In the genomic region with DNA sequence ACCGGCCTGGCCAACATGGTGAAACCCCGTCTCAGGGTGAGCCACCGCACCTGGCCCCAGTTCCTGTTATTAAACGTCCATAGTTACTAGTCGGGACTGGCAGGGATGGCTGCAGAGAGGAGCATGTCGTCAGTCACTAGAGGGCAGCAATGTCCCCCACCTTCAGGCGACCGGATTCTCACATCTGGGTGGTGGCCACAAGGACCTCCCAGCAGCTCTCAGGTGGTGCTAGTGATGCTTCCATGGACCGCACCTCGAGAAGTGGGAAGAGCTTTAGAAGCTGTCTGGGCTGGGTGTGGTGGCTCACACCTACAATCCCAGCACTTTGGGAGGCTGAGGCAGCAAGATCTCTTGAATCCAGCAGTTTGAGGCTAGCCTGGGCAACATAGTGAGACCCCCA, we compare ENCODE assay signal across 8 cellular contexts. TPM values are rescaled to one million over a fixed set of nuclear protein-coding genes. Genes with fewer than 3 reads are reported as not detected.
DNase-seq lines count a peak whose midpoint lies in the region; ATAC-seq and TF ChIP-seq lines count a peak whose summit lies in the region.

No MANE protein-coding gene starts in this region.

- H2AFZ ChIP-seq in mammary epithelial cell (ENCODE audit: low read depth, low read length), result no peak overlapping the region
- H2AFZ ChIP-seq in hepatocyte, result no peak overlapping the region

- no peaks in the 10 kb centered on the region for H4K20me1 ChIP-seq in mammary epithelial cell (ENCODE audit: insufficient read depth, low read length)
- no peaks in the 10 kb centered on the region for H4K20me1 ChIP-seq in hepatocyte (ENCODE audit: insufficient read depth, poor library complexity, severe bottlenecking)

- H3K27ac Mint-ChIP-seq in MCF 10A (ENCODE audit: low read depth, unreplicated experiment), result no peak overlapping the region

- no peak overlapping the region for H3K4me3 ChIP-seq in mammary epithelial cell (replicated peaks in 1 of 3; ENCODE audit: insufficient read depth in 1 of 3, low read depth in 2 of 3, low read length in 3 of 3)
- H3K4me3 ChIP-seq in NT2/D1 (ENCODE audit: insufficient read length, low read depth), result no peak overlapping the region
- H3K4me3 ChIP-seq in hepatocyte, result no peak overlapping the region
- no peak overlapping the region for H3K4me3 ChIP-seq in coronary artery

- H3K4me1 ChIP-seq in mammary epithelial cell (ENCODE audit: insufficient read depth, low read length) (no peaks in the 10 kb centered on the region), NT2/D1 (ENCODE audit: insufficient read depth, insufficient read length) (peaks cover 6% of the 10 kb centered on the region), hepatocyte (ENCODE audit: insufficient read depth) (no peaks in the 10 kb centered on the region)

- no peaks in the 10 kb centered on the region for H3K27me3 Mint-ChIP-seq in MCF 10A (ENCODE audit: insufficient read depth, unreplicated experiment)

- no peaks in the 10 kb centered on the region for H3K9me3 Mint-ChIP-seq in MCF 10A (ENCODE audit: unreplicated experiment)

- H3K79me2 ChIP-seq in mammary epithelial cell (ENCODE audit: insufficient read depth, low read length) (no peaks in the 10 kb centered on the region), hepatocyte (no peaks in the 10 kb centered on the region)

- H3K27me3 ChIP-seq in mammary epithelial cell (ENCODE audit: insufficient read depth, low read length), result no peaks in the 10 kb centered on the region
- H3K27me3 ChIP-seq in NT2/D1 (ENCODE audit: insufficient read depth, insufficient read length), result no peaks in the 10 kb centered on the region
- no peaks in the 10 kb centered on the region for H3K27me3 ChIP-seq in hepatocyte

- WGBS in mammary epithelial cell (ENCODE audit: low coverage, missing lambda C conversion rate), result 27% methylated on average over 5 of the region's 10 CpGs
- 21% methylated on average over 10 of the region's 10 CpGs for WGBS in hepatocyte (ENCODE audit: low lambda C conversion rate, missing lambda C conversion rate)

- TF ChIP-seq CTCF in MCF 10A (IDR thresholded peaks at IDR 0.05; ENCODE audit: unreplicated experiment), result peak; percentile 23
- peak in 1 of 2 donors; percentile 26 for TF ChIP-seq CTCF in mammary epithelial cell (conservative IDR thresholded peaks at IDR 0.05 in 1 of 2, IDR thresholded peaks at IDR 0.05 in 1 of 2; ENCODE audit: extremely low read depth in 1 of 2, insufficient read depth in 1 of 2, low read depth in 1 of 2, low read length in 2 of 2)
- TF ChIP-seq CTCF in hepatocyte (IDR thresholded peaks at IDR 0.05; ENCODE audit: poor library complexity), result peak; percentile 38
- no peak for TF ChIP-seq CTCF in coronary artery (IDR thresholded peaks at IDR 0.05)

- peak; percentile 53 for ATAC-seq in HG02943 (IDR thresholded peaks at IDR 0.05; ENCODE audit: low read depth, unreplicated experiment)

- H3K4me3 Mint-ChIP-seq in MCF 10A (ENCODE audit: unreplicated experiment), result no peak overlapping the region

- DNase-seq in MCF 10A (ENCODE audit: unreplicated experiment), result no peak
- DNase-seq in mammary epithelial cell, result no peak
- DNase-seq in NT2/D1 (ENCODE audit: low read depth, low spot score), result peak; percentile 61
- peak; percentile 56 for DNase-seq in activated T-cell treated with anti-CD3 and anti-CD28 coated beads for 48 hours (ENCODE audit: low read depth)
- DNase-seq in hepatocyte (ENCODE audit: low spot score), result peak; percentile 58
- peak; percentile 12 for DNase-seq in stimulated activated CD8-positive, alpha-beta memory T cell treated with anti-CD3 and anti-CD28 coated beads, Interleukin-12 subunit alpha, Interleukin-12 subunit beta, amount 100 ng/mL, for 4 hours (ENCODE audit: low read depth)
- no peak for DNase-seq in coronary artery (ENCODE audit: low spot score)

- BruUV-seq in MCF 10A (replicated peaks; lab: Mats Ljungman, UMichigan), result no TSS peak
- no TSS peak for BruUV-seq in mammary epithelial cell (replicated peaks; lab: Mats Ljungman, UMichigan)

- no peaks in the 10 kb centered on the region for H3K36me3 ChIP-seq in mammary epithelial cell (ENCODE audit: insufficient read depth, low read length)
- H3K36me3 ChIP-seq in NT2/D1 (ENCODE audit: insufficient read depth, insufficient read length, low read length), result no peaks in the 10 kb centered on the region
- H3K36me3 ChIP-seq in hepatocyte (replicated peaks; ENCODE audit: insufficient read depth, low read depth), result no peaks in the 10 kb centered on the region

- no peaks in the 10 kb centered on the region for H3K4me1 Mint-ChIP-seq in MCF 10A (ENCODE audit: insufficient read depth, unreplicated experiment)

- H3K27ac ChIP-seq in mammary epithelial cell (ENCODE audit: insufficient read depth, low read depth, low read length) (no peak overlapping the region), hepatocyte (no peak overlapping the region), coronary artery (no peak overlapping the region)

- in situ Hi-C loops in mammary epithelial cell (cut with MboI; ENCODE audit: low sequenced_read_pairs in 2 of 2), result no loop called here

- H3K9ac ChIP-seq in mammary epithelial cell (ENCODE audit: insufficient read depth, low read length) (no peak overlapping the region), NT2/D1 (ENCODE audit: insufficient read length, low read depth) (no peak overlapping the region)

- CTCF ChIA-PET in MCF 10A (lab: Yijun Ruan, JAX) (no interaction called here), mammary epithelial cell (lab: Charles Lee; ENCODE audit: low non-redundant PET) (no interaction called here)

- H3K9me3 ChIP-seq in mammary epithelial cell (replicated peaks; ENCODE audit: insufficient read depth, low read length) (peaks cover 5% of the 10 kb centered on the region), NT2/D1 (ENCODE audit: insufficient read depth, low read length) (no peaks in the 10 kb centered on the region), hepatocyte (ENCODE audit: low read depth) (no peaks in the 10 kb centered on the region)

- no peak overlapping the region for H3K4me2 ChIP-seq in mammary epithelial cell (ENCODE audit: insufficient read depth, low read depth, low read length)
- H3K4me2 ChIP-seq in hepatocyte, result no peak overlapping the region

- dilution Hi-C loops in mammary epithelial cell (cut with HindIII; ENCODE audit: low sequenced_read_pairs), result no loop called here

- no peaks in the 10 kb centered on the region for H3K36me3 Mint-ChIP-seq in MCF 10A (ENCODE audit: insufficient read depth, unreplicated experiment)

- POLR2A ChIA-PET in MCF 10A (lab: Yijun Ruan, JAX), result no interaction called here

- no peaks in the 10 kb centered on the region for H3K9me2 ChIP-seq in hepatocyte (replicated peaks; ENCODE audit: insufficient read depth)

- intact Hi-C loops in MCF 10A (cut with micrococcal nuclease) (no loop called here), mammary epithelial cell (cut with micrococcal nuclease) (no loop called here)

RNA-seq across cellular contexts. Expression of a gene that starts 13.3 kb away (rescaled TPM):
- total RNA-seq in MCF 10A (2022) (not detected in 2 replicates), mammary epithelial cell (not detected), hepatocyte (0.30 and 1.6 TPM in 2 replicates)
- polyA plus RNA-seq in mammary epithelial cell (not detected), hepatocyte (0.42 and 1.9 TPM in 2 replicates)
- polyA minus RNA-seq in mammary epithelial cell, result not detected

RNA-seq across cellular contexts. Expression of a gene that starts 54.7 kb away (rescaled TPM):
- total RNA-seq in MCF 10A (2022), result not detected in 2 replicates
- not detected for total RNA-seq in mammary epithelial cell
- polyA plus RNA-seq in mammary epithelial cell, result not detected
- polyA minus RNA-seq in mammary epithelial cell, result not detected
- total RNA-seq in hepatocyte, result 0.60 and 3.0 TPM in 2 replicates
- 0.31 and 2.0 TPM in 2 replicates for polyA plus RNA-seq in hepatocyte

Comparison
In these comparisons a context has a peak if more than half of its experiments do, and no peak if none do; other contexts are left out.
1. DNase-seq: peak in NT2/D1 (single experiment), activated T-cell treated with anti-CD3 and anti-CD28 coated beads for 48 hours (single experiment), hepatocyte (single experiment) and stimulated activated CD8-positive, alpha-beta memory T cell treated with anti-CD3 and anti-CD28 coated beads, Interleukin-12 subunit alpha, Interleukin-12 subunit beta, amount 100 ng/mL, for 4 hours (single experiment); none in MCF 10A (single experiment), mammary epithelial cell (single experiment) and coronary artery (single experiment).